3 cellular contexts compared by ENCODE assay signal in the genomic region with DNA sequence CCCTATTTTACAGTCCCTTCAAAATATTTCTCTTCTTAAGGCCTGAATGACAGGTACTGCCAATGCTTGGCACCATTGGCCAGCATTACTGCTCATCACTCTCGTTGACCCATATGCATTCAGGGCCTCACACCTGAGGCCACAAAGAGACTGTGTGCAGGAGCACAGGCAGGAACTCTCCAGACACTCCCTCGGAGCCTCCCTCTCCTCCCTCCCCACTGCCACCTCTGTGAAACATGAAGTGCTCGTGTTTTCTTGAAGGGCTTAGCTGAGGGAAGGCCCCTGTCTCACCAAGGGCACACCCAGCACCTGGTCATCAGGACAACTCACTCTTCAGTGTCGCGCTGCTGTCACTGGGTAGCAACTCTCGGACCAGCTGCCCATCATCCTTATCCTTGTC.
"Had no signal": no experiment of that assay in that cellular context is flagged by ENCODE, and none has a peak within 500 bp of the region (broad histone marks: within the 10 kb centered on the region; RNA-seq: fewer than 3 reads in every experiment).

No MANE protein-coding gene starts in this region.

- H3K4me3 ChIP-seq: GM12878 had no signal

- DNase-seq: GDM1, GF-D8 had no signal
